Comparison of ENCODE assay signal across 8 cellular contexts in genomic region chr15:100602064-100602821, GRCh38.
A peak's percentile ranks its signal among the peaks of the same experiment; 100 is the strongest.
DNase-seq lines count a peak whose midpoint lies in the region; ATAC-seq and TF ChIP-seq lines count a peak whose summit lies in the region.

ASB7 (plus strand) TSS chr15:100602589; CDS start chr15:100612217, 9,628 bp downstream.
LINS1 (minus strand) TSS chr15:100602184; CDS start chr15:100580842, 21,342 bp downstream.

- H3K36me3 Mint-ChIP-seq in nephron progenitor cell (ENCODE audit: low read depth) = peaks cover 21% of the 10 kb centered on the region

- in situ Hi-C loops in HAP-1 (cut with MboI; ENCODE audit: low sequenced_read_pairs) = loop anchor here (10.0 kb wide), 1 partner anchor 257 kb away; the partner anchor contains the start of gene ADAMTS17

- H3K4me3 ChIP-seq in HAP-1 (peak within 1 kb of the TSS; percentile 94), MM.1S (ENCODE audit: low read length) (peak within 1 kb of the TSS; percentile 93)

- H3K9ac ChIP-seq in ES-I3 (ENCODE audit: low read depth, low read length) (peak within 1 kb of the TSS; percentile 98), MM.1S (ENCODE audit: low read length) (peak within 1 kb of the TSS; percentile 85)

- peak; percentile 89 for ATAC-seq in stimulated activated naive CD8-positive, alpha-beta T cell treated with anti-CD3 and anti-CD28 coated beads, Interleukin-15, amount 100 ng/mL, for 72 hours

- peak within 1 kb of the TSS; percentile 88 for H2AFZ ChIP-seq in MM.1S (ENCODE audit: low read length)

- DNase-seq in HAP-1 (ENCODE audit: low spot score in 2 of 2) (peak; percentile 99), MM.1S (peak; percentile 100), SIG-M5 (lab: John Stamatoyannopoulos, UW) (peak; percentile 96), activated gamma-delta T cell (lab: John Stamatoyannopoulos, UW) (peak; percentile 88), fibroblast of the conjunctiva (ENCODE audit: low read depth) (peak; percentile 100), nephron progenitor cell (peak; percentile 99)
- peak; percentile 99 to 100 for DNase-seq in stimulated activated naive CD8-positive, alpha-beta T cell treated with anti-CD3 and anti-CD28 coated beads, Interleukin-15, amount 100 ng/mL, for 72 hours

- no peak within 1 kb of the TSS for H3K4me3 Mint-ChIP-seq in nephron progenitor cell
- no peak within 1 kb of the TSS for H3K4me3 Mint-ChIP-seq in stimulated activated naive CD8-positive, alpha-beta T cell treated with anti-CD3 and anti-CD28 coated beads, Interleukin-15, amount 100 ng/mL, for 72 hours

- H4K20me1 ChIP-seq in MM.1S (ENCODE audit: insufficient read depth, low read length) = no peaks in the 10 kb centered on the region

- H3K79me2 ChIP-seq in MM.1S (ENCODE audit: low read length) = peaks cover 88% of the 10 kb centered on the region

- H3K4me2 ChIP-seq in MM.1S (ENCODE audit: low read depth, low read length) = peak within 1 kb of the TSS; percentile 87

- no peaks in the 10 kb centered on the region for H3K27me3 Mint-ChIP-seq in nephron progenitor cell (ENCODE audit: low read depth, poor library complexity)
- H3K27me3 Mint-ChIP-seq in stimulated activated naive CD8-positive, alpha-beta T cell treated with anti-CD3 and anti-CD28 coated beads, Interleukin-15, amount 100 ng/mL, for 72 hours = no peaks in the 10 kb centered on the region

- H3K9me3 ChIP-seq in ES-I3 (ENCODE audit: control insufficient read depth, insufficient read depth, low read length) (no peaks in the 10 kb centered on the region), HAP-1 (no peaks in the 10 kb centered on the region), MM.1S (replicated peaks; ENCODE audit: insufficient read depth, low read length) (no peaks in the 10 kb centered on the region)

- no peaks in the 10 kb centered on the region for H3K9me2 ChIP-seq in MM.1S (replicated peaks; ENCODE audit: insufficient read depth, low read length)

- H3K27ac ChIP-seq in MM.1S (ENCODE audit: low read length) = peak within 1 kb of the TSS; percentile 70

- H3K36me3 ChIP-seq in ES-I3 (ENCODE audit: insufficient read depth, low read length) (no peaks in the 10 kb centered on the region), HAP-1 (replicated peaks) (peaks cover 7% of the 10 kb centered on the region), MM.1S (replicated peaks; ENCODE audit: insufficient read depth, low read length) (peaks cover 2% of the 10 kb centered on the region; the same call in 1 of the 2 replicates)

- peaks cover 4% of the 10 kb centered on the region; the same call in 1 of the 2 replicates for H3F3A ChIP-seq in MM.1S (ENCODE audit: insufficient read depth, low read length)

- H3K4me1 Mint-ChIP-seq in nephron progenitor cell = peaks cover 28% of the 10 kb centered on the region
- peaks cover 50% of the 10 kb centered on the region for H3K4me1 Mint-ChIP-seq in stimulated activated naive CD8-positive, alpha-beta T cell treated with anti-CD3 and anti-CD28 coated beads, Interleukin-15, amount 100 ng/mL, for 72 hours

- TF ChIP-seq CTCF in MM.1S (IDR thresholded peaks at IDR 0.05; ENCODE audit: low read length) (no peak), nephron progenitor cell (IDR thresholded peaks at IDR 0.05) (no peak)

- H3K27me3 ChIP-seq in HAP-1 (ENCODE audit: low read depth) = no peaks in the 10 kb centered on the region
- H3K27me3 ChIP-seq in MM.1S (replicated peaks; ENCODE audit: insufficient read depth, low read length) = no peaks in the 10 kb centered on the region

- H3K4me1 ChIP-seq in ES-I3 (ENCODE audit: insufficient read depth, low read length) (peaks cover 3% of the 10 kb centered on the region; the same call in 1 of the 2 replicates), HAP-1 (peaks cover 4% of the 10 kb centered on the region), MM.1S (ENCODE audit: low read length) (peaks cover 8% of the 10 kb centered on the region; the same call in 1 of the 2 replicates)

- H3K9me3 Mint-ChIP-seq in nephron progenitor cell = no peaks in the 10 kb centered on the region
- no peaks in the 10 kb centered on the region for H3K9me3 Mint-ChIP-seq in stimulated activated naive CD8-positive, alpha-beta T cell treated with anti-CD3 and anti-CD28 coated beads, Interleukin-15, amount 100 ng/mL, for 72 hours

- peak within 1 kb of the TSS; percentile 97 for H3K27ac Mint-ChIP-seq in nephron progenitor cell
- peak within 1 kb of the TSS in 1 of 2 donors; percentile 97 for H3K27ac Mint-ChIP-seq in stimulated activated naive CD8-positive, alpha-beta T cell treated with anti-CD3 and anti-CD28 coated beads, Interleukin-15, amount 100 ng/mL, for 72 hours

Comparison
In these comparisons a context has a peak if more than half of its experiments do, and no peak if none do; other contexts are left out.
1. Peak in every context shown above with its lines: DNase-seq, ATAC-seq, H3K4me3 ChIP-seq and H3K27ac ChIP-seq.